In genomic region chr4:158202475-158202874, GRCh38 we compare ENCODE assay signal across 19 cellular contexts. TPM values are rescaled to one million over a fixed set of nuclear protein-coding genes. Genes with fewer than 3 reads are reported as not detected.
A peak's percentile ranks its signal among the peaks of the same experiment; 100 is the strongest.
DNase-seq lines count a peak whose midpoint lies in the region; ATAC-seq and TF ChIP-seq lines count a peak whose summit lies in the region.
"Had no signal": no experiment of that assay in that cellular context is flagged by ENCODE, and none has a peak within 500 bp of the region (broad histone marks: within the 10 kb centered on the region; RNA-seq: fewer than 3 reads in every experiment).

No MANE protein-coding gene starts in this region.

- H3K79me2 ChIP-seq in PC-9 (ENCODE audit: low read depth), result no peaks in the 10 kb centered on the region

- TF ChIP-seq CTCF in PC-9 (conservative IDR thresholded peaks at IDR 0.05), result no peak

- H3K4me1 Mint-ChIP-seq in stimulated activated naive B cell treated with anti-CD40 and anti-IgM and Interleukin-4, amounts not matched to agents 10 μg/mL and 1 μg/mL and 100 μg/mL, for 72 hours, result no peaks in the 10 kb centered on the region

- no peak overlapping the region for H3K9ac ChIP-seq in BLaER1 treated with 17β-estradiol and CSF1 and Interleukin-3, amounts not matched to agents 10 nM and 100 nM

- peak overlapping the region in 6 of 11 experiments; percentile 15 to 62 (median 45); a peak in 9 of 22 replicates for H3K27ac ChIP-seq in BLaER1 treated with 17β-estradiol and CSF1 and Interleukin-3, amounts not matched to agents 10 nM and 100 nM
- H3K27ac ChIP-seq in PC-9, result no peak overlapping the region
- H3K27ac ChIP-seq: Peyer's patch, SK-N-MC had no signal

- H3K4me1 ChIP-seq in BLaER1 treated with 17β-estradiol and CSF1 and Interleukin-3, amounts not matched to agents 10 nM and 100 nM, result peaks cover 0 to 28% (median 11%) of the 10 kb centered on the region in 10 experiments; a peak in 12 of 20 replicates
- no peaks in the 10 kb centered on the region for H3K4me1 ChIP-seq in PC-9 (replicated peaks; ENCODE audit: insufficient read depth)
- H3K4me1 ChIP-seq: HAP-1, Peyer's patch had no signal

- 0 out of 2 replicates have a peak overlapping the region, but pooled peaks have one; percentile 16 for H2AFZ ChIP-seq in PC-9

- intact Hi-C loops in PC-9 (cut with micrococcal nuclease; ENCODE audit: unreplicated experiment), result no loop called here

- ATAC-seq in GM21360 (IDR thresholded peaks at IDR 0.05; ENCODE audit: unreplicated experiment) (peak; percentile 50), GM21367 (IDR thresholded peaks at IDR 0.05; ENCODE audit: unreplicated experiment) (no peak)
- no peak for ATAC-seq in stimulated activated naive B cell treated with anti-CD40 and anti-IgM and Interleukin-4, amounts not matched to agents 10 μg/mL and 1 μg/mL and 100 μg/mL, for 72 hours (replicated peaks)
- ATAC-seq: Right ventricle myocardium inferior had no signal

- peaks cover 0 to 2% of the 10 kb centered on the region in 2 donors for H3K27me3 Mint-ChIP-seq in stimulated activated naive B cell treated with anti-CD40 and anti-IgM and Interleukin-4, amounts not matched to agents 10 μg/mL and 1 μg/mL and 100 μg/mL, for 72 hours

- H3K9me2 ChIP-seq in PC-9 (ENCODE audit: insufficient read depth), result no peaks in the 10 kb centered on the region

- no peaks in the 10 kb centered on the region for H4K20me1 ChIP-seq in BLaER1 treated with 17β-estradiol and CSF1 and Interleukin-3, amounts not matched to agents 10 nM and 100 nM
- no peaks in the 10 kb centered on the region for H4K20me1 ChIP-seq in PC-9 (ENCODE audit: insufficient read depth)

- H3K36me3 Mint-ChIP-seq in stimulated activated naive B cell treated with anti-CD40 and anti-IgM and Interleukin-4, amounts not matched to agents 10 μg/mL and 1 μg/mL and 100 μg/mL, for 72 hours, result no peaks in the 10 kb centered on the region

- POLR2A ChIA-PET in PC-9 (lab: Charles Lee; ENCODE audit: unreplicated experiment), result no interaction called here
- POLR2A ChIA-PET in HEK293T (lab: Yijun Ruan, JAX), result interaction anchor here (0.8 to 0.9 kb wide), 2 partner anchors 8 to 9 kb away, joined by 3 to 7 read pairs; partner anchors contain the start of gene TMEM144

- no peaks in the 10 kb centered on the region for H3F3A ChIP-seq in PC-9 (ENCODE audit: insufficient read depth, low read depth)

- no peak for DNase-seq in PC-9
- peak; percentile 29 for DNase-seq in fibroblast of peridontal ligament (ENCODE audit: extremely low read depth)
- DNase-seq in HEK293T (ENCODE audit: extremely low spot score), result no peak
- no peak for DNase-seq in stimulated activated naive B cell treated with anti-CD40 and anti-IgM and Interleukin-4, amounts not matched to agents 10 μg/mL and 1 μg/mL and 100 μg/mL, for 72 hours
- DNase-seq in NCI-H1436 (lab: John Stamatoyannopoulos, UW), result no peak
- DNase-seq: Calu3; CD4-positive, alpha-beta T cell; DMS53; NCI-H1048; NCI-H146; NCI-H2081; NCI-H748 treated with DMSO at 0.1 percent for 48 hours; Peyer's patch had no signal

- H3K4me2 ChIP-seq in BLaER1 treated with 17β-estradiol and CSF1 and Interleukin-3, amounts not matched to agents 10 nM and 100 nM, result peak overlapping the region in 5 of 11 experiments; percentile 26 to 54 (median 41); a peak in 9 of 22 replicates
- no peak overlapping the region for H3K4me2 ChIP-seq in PC-9

- H3K9me3 Mint-ChIP-seq in stimulated activated naive B cell treated with anti-CD40 and anti-IgM and Interleukin-4, amounts not matched to agents 10 μg/mL and 1 μg/mL and 100 μg/mL, for 72 hours, result peaks cover 3 to 4% of the 10 kb centered on the region in 2 donors

- H3K36me3 ChIP-seq in BLaER1 treated with 17β-estradiol and CSF1 and Interleukin-3, amounts not matched to agents 10 nM and 100 nM, result 0 out of 22 replicates have a peak, but pooled peaks cover 0 to 4% (median 0%) of the 10 kb centered on the region in 11 experiments
- H3K36me3 ChIP-seq in PC-9 (ENCODE audit: low read depth), result no peaks in the 10 kb centered on the region
- H3K36me3 ChIP-seq: HAP-1, Peyer's patch had no signal

- H3K4me3 ChIP-seq in BLaER1 treated with 17β-estradiol and CSF1 and Interleukin-3, amounts not matched to agents 10 nM and 100 nM, result no peak overlapping the region
- H3K4me3 ChIP-seq in PC-9, result no peak overlapping the region
- H3K4me3 ChIP-seq: HAP-1, Peyer's patch, SK-N-MC had no signal

- CTCF ChIA-PET in PC-9 (lab: Charles Lee), result no interaction called here
- CTCF ChIA-PET in HEK293T (lab: Yijun Ruan, JAX), result interaction anchor here (0.5 to 0.7 kb wide), 4 partner anchors 10 to 449 kb away, joined by 3 to 6 read pairs (median 3); no protein-coding TSS in a partner anchor

- peaks cover 0 to 5% (median 0%) of the 10 kb centered on the region in 11 experiments; a peak in 1 of 22 replicates for H3K9me3 ChIP-seq in BLaER1 treated with 17β-estradiol and CSF1 and Interleukin-3, amounts not matched to agents 10 nM and 100 nM (replicated peaks in 1 of 11)
- H3K9me3 ChIP-seq in PC-9 (ENCODE audit: insufficient read depth, low read depth), result no peaks in the 10 kb centered on the region
- H3K9me3 ChIP-seq: HAP-1, Peyer's patch had no signal

- BruUV-seq in PC-9 (replicated peaks; lab: Mats Ljungman, UMichigan), result no TSS peak

- no peak overlapping the region for H3K4me3 Mint-ChIP-seq in stimulated activated naive B cell treated with anti-CD40 and anti-IgM and Interleukin-4, amounts not matched to agents 10 μg/mL and 1 μg/mL and 100 μg/mL, for 72 hours
- H3K4me3 Mint-ChIP-seq: CD4-positive, alpha-beta T cell had no signal

- no peak overlapping the region for H3K27ac Mint-ChIP-seq in stimulated activated naive B cell treated with anti-CD40 and anti-IgM and Interleukin-4, amounts not matched to agents 10 μg/mL and 1 μg/mL and 100 μg/mL, for 72 hours
- H3K27ac Mint-ChIP-seq: CD4-positive, alpha-beta T cell had no signal

- H3K27me3 ChIP-seq in BLaER1 treated with 17β-estradiol and CSF1 and Interleukin-3, amounts not matched to agents 10 nM and 100 nM, result no peaks in the 10 kb centered on the region
- no peaks in the 10 kb centered on the region for H3K27me3 ChIP-seq in PC-9 (ENCODE audit: insufficient read depth, low read depth)
- H3K27me3 ChIP-seq: Peyer's patch had no signal

TF ChIP-seq in HEK293T, 16 proteins besides CTCF, POLR2A, EP300 and RAD21:
- TF ChIP-seq ELF4 (IDR thresholded peaks at IDR 0.05) (no peak), ZNF384 (IDR thresholded peaks at IDR 0.05) (no peak), CTBP1 (IDR thresholded peaks at IDR 0.05; ENCODE audit: borderline replicate concordance) (no peak), HDGF (IDR thresholded peaks at IDR 0.05; ENCODE audit: borderline replicate concordance) (no peak), ARNT (IDR thresholded peaks at IDR 0.05) (no peak), TARDBP (IDR thresholded peaks at IDR 0.05) (no peak), SP1 (IDR thresholded peaks at IDR 0.05) (no peak), BHLHE40 (IDR thresholded peaks at IDR 0.05; ENCODE audit: borderline replicate concordance) (no peak), FOXM1 (IDR thresholded peaks at IDR 0.05; ENCODE audit: borderline replicate concordance) (no peak), L3MBTL2 (conservative IDR thresholded peaks at IDR 0.05) (no peak), PKNOX1 (IDR thresholded peaks at IDR 0.05) (no peak), SUZ12 (IDR thresholded peaks at IDR 0.05) (no peak), NFRKB (IDR thresholded peaks at IDR 0.05) (no peak), FOXA1 (IDR thresholded peaks at IDR 0.05) (no peak), FOXK2 (IDR thresholded peaks at IDR 0.05) (no peak)

RNA-seq across cellular contexts. Expression of gene TMEM144, which starts 7.8 kb away (rescaled TPM):
- total RNA-seq in PC-9 (2021), result 9.2 and 13.4 TPM in 2 replicates

RNA-seq across cellular contexts. Expression of gene GASK1B, which starts 29.6 kb away (rescaled TPM):
- 2.8 and 4.1 TPM in 2 replicates for total RNA-seq in PC-9 (2021)
